Comparison of ENCODE assay signal across 1 cellular context in genomic region chr5:33441241-33441844, GRCh38.
TF ChIP-seq lines count a peak whose summit lies in the region.

No MANE protein-coding gene starts in this region.

TF ChIP-seq in K562, 482 proteins besides CTCF, POLR2A, EP300 and RAD21 (continued from another document):
- 0 out of 6 replicates have a peak, but pooled peaks of 1 of the 3 experiments have one; percentile 4 for TF ChIP-seq ZBTB11 (CRISPR knock-in tag; IDR thresholded peaks at IDR 0.05)
- TF ChIP-seq POLR3A (IDR thresholded peaks at IDR 0.05; ENCODE audit: borderline replicate concordance, extremely low read depth, insufficient read depth, insufficient read length) = no peak
- TF ChIP-seq ZNF384 (IDR thresholded peaks at IDR 0.05; ENCODE audit: low read depth, low read length) = no peak
- TF ChIP-seq BCLAF1 (IDR thresholded peaks at IDR 0.05; ENCODE audit: borderline replicate concordance in 1 of 2, control insufficient read depth in 1 of 2, low read depth in 2 of 2, low read length in 1 of 2) = 0 out of 4 replicates have a peak, but pooled peaks of 1 of the 2 experiments have one; percentile 32
- TF ChIP-seq, protein P1, sequence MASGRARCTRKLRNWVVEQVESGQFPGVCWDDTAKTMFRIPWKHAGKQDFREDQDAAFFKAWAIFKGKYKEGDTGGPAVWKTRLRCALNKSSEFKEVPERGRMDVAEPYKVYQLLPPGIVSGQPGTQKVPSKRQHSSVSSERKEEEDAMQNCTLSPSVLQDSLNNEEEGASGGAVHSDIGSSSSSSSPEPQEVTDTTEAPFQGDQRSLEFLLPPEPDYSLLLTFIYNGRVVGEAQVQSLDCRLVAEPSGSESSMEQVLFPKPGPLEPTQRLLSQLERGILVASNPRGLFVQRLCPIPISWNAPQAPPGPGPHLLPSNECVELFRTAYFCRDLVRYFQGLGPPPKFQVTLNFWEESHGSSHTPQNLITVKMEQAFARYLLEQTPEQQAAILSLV (tag; IDR thresholded peaks at IDR 0.05) = no peak
- TF ChIP-seq RFX7 (CRISPR knock-in tag; IDR thresholded peaks at IDR 0.05) = no peak
- TF ChIP-seq SRF (CRISPR knock-in tag; IDR thresholded peaks at IDR 0.05) = peak in 1 of 2 experiments; percentile 11; a peak in 1 of 4 replicates
